ENCODE assay signal across 19 cellular contexts in genomic region chr20:37413354-37413753, GRCh38.
"Had no signal": no experiment of that assay in that cellular context is flagged by ENCODE, and none has a peak within 500 bp of the region (broad histone marks: within the 10 kb centered on the region; RNA-seq: fewer than 3 reads in every experiment).

No MANE protein-coding gene starts in this region.

- H3K4me1 Mint-ChIP-seq: brain had no signal

- H3K9me3 ChIP-seq: lower lobe of right lung, spleen, thyroid gland had no signal

- H3K9me3 Mint-ChIP-seq: activated CD4-positive, alpha-beta T cell treated with anti-CD3 and anti-CD28 coated beads, Interleukin-2, amount 10 ng/mL, durations not matched to agents 7 days and 5 days; activated T-cell treated with anti-CD3 and anti-CD28 coated beads, Interleukin-2, amount 50 U/mL, for 24 hours; activated T-helper 2 cell treated with anti-CD3 and anti-CD28 coated beads, Interferon-gamma antibody, Interleukin-2, Interleukin-4, amounts not matched to agents 10 μg/mL and 5 μg/mL and 100 μg/mL, durations not matched to agents 14 hours and 24 hours and 36 hours; brain; naive thymus-derived CD8-positive, alpha-beta T cell; stimulated activated naive B cell treated with anti-CD40 and anti-IgM and Interleukin-4, amounts not matched to agents 10 μg/mL and 1 μg/mL and 100 μg/mL, for 72 hours; T-cell had no signal

- H3K27ac Mint-ChIP-seq: activated CD4-positive, alpha-beta T cell treated with anti-CD3 and anti-CD28 coated beads, Interleukin-2, amount 10 ng/mL, durations not matched to agents 7 days and 5 days; activated CD8-positive, alpha-beta T cell treated with anti-CD3 and anti-CD28 coated beads, Interleukin-2, amount 10 ng/mL, durations not matched to agents 7 days and 5 days; activated T-cell treated with anti-CD3 and anti-CD28 coated beads, Interleukin-2, amount 50 U/mL, for 24 hours; activated T-helper 2 cell treated with anti-CD3 and anti-CD28 coated beads, Interferon-gamma antibody, Interleukin-2, Interleukin-4, amounts not matched to agents 10 μg/mL and 5 μg/mL and 100 μg/mL, durations not matched to agents 14 hours and 24 hours and 36 hours; brain; stimulated activated naive B cell treated with anti-CD40 and anti-IgM and Interleukin-4, amounts not matched to agents 10 μg/mL and 1 μg/mL and 100 μg/mL, for 72 hours; T-cell had no signal

- H3K4me3 Mint-ChIP-seq: activated CD4-positive, alpha-beta T cell treated with anti-CD3 and anti-CD28 coated beads, Interleukin-2, amount 10 ng/mL, durations not matched to agents 7 days and 5 days; activated CD8-positive, alpha-beta T cell treated with anti-CD3 and anti-CD28 coated beads, Interleukin-2, amount 10 ng/mL, durations not matched to agents 7 days and 5 days; activated T-cell treated with anti-CD3 and anti-CD28 coated beads, Interleukin-2, amount 50 U/mL, for 24 hours; T-cell had no signal

- H3K4me3 ChIP-seq: lower lobe of right lung, thyroid gland had no signal

- H3K27me3 ChIP-seq: thyroid gland had no signal

- DNase-seq: activated CD4-positive, alpha-beta T cell treated with anti-CD3 and anti-CD28 coated beads, Interleukin-2, amount 10 ng/mL, durations not matched to agents 7 days and 5 days; activated CD8-positive, alpha-beta T cell treated with anti-CD3 and anti-CD28 coated beads, Interleukin-2, amount 10 ng/mL, durations not matched to agents 7 days and 5 days; activated naive CD4-positive, alpha-beta T cell treated with Interleukin-2 at 50 U/mL for 16 hours; activated T-cell treated with anti-CD3 and anti-CD28 coated beads, Interleukin-2, amount 50 U/mL, for 24 hours; central memory CD4-positive, alpha-beta T cell; dorsolateral prefrontal cortex; left cardiac atrium; lower lobe of right lung; occipital lobe; spleen; stimulated activated CD4-positive, alpha-beta T cell treated with anti-CD3 and anti-CD28 coated beads, Interleukin-4, amount 100 ng/mL, for 4 hours; stimulated activated naive B cell treated with anti-CD40 and anti-IgM and Interleukin-4, amounts not matched to agents 10 μg/mL and 1 μg/mL and 100 μg/mL, for 72 hours; T-cell; T-helper 9 cell; thyroid gland had no signal

- H3K27ac ChIP-seq: dorsolateral prefrontal cortex, lower lobe of right lung, spleen, thyroid gland had no signal

- H3K4me1 ChIP-seq: lower lobe of right lung had no signal

- H3K36me3 ChIP-seq: lower lobe of right lung, spleen, thyroid gland had no signal

- ATAC-seq: esophagus mucosa, left cardiac atrium, lower lobe of right lung had no signal

- H3K36me3 Mint-ChIP-seq: naive thymus-derived CD8-positive, alpha-beta T cell; stimulated activated naive B cell treated with anti-CD40 and anti-IgM and Interleukin-4, amounts not matched to agents 10 μg/mL and 1 μg/mL and 100 μg/mL, for 72 hours; T-cell had no signal

- H3K27me3 Mint-ChIP-seq: brain had no signal
